ENCODE assay signal across 1 cellular context in the genomic region with DNA sequence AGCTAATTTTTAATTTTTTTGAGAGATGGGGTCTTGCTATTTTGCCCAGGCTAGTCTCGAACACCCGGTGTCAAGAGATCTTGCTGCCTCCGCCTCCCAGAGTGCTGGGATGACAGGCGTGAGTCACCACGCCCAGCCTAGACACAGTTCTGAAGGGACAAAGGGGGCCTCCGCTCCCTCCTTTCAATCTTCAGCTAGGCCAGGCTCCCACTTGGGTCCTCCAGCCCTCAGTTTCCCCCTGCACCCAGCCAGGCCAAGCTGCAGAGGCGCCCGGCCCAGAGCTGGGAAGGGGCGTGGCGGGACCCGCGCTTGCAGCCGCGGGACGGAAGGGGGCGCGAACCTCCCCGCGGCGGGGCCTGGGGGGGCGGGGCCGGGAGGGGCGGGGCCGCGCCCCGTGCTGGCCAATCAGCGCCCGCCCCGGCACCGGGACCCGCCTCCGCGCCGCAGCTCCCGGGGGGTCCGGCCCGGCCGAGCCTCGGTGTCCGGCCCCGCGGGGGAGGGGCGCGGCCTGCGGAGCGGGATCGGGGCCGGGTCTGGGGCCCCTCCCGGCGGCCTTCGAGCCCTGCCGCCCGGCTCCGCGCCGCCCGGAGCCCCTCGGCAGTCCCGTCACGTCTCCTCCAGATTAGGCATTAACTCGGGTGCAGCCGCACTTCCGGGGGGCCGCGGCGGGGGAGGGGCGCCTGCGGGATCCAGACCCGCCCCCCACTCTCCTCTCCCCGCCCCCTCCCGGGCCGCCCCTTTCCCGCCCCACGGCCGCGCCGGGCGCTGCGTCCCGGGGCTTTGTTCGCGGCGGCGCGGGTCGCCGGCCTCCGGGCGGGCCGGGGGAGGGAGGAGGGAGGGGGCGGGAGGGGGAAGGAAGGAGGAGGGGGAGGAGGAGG.
A peak's percentile ranks its signal among the peaks of the same experiment; 100 is the strongest.
TF ChIP-seq lines count a peak whose summit lies in the region.

No MANE protein-coding gene starts in this region.

TF ChIP-seq in endothelial cell of umbilical vein, 7 proteins besides CTCF, POLR2A, EP300 and RAD21:
- TF ChIP-seq FOS (IDR thresholded peaks at IDR 0.05; ENCODE audit: borderline replicate concordance, insufficient read depth, low read length) (no peak), MYC (IDR thresholded peaks at IDR 0.05; ENCODE audit: low read depth, low read length) (no peak), EZH2 (IDR thresholded peaks at IDR 0.05; ENCODE audit: borderline replicate concordance, low read depth, low read length, severe bottlenecking) (no peak), JUN (IDR thresholded peaks at IDR 0.05; ENCODE audit: borderline replicate concordance, insufficient read depth, insufficient read length, low read depth) (no peak), MAX (IDR thresholded peaks at IDR 0.05; ENCODE audit: insufficient read depth, insufficient read length) (no peak), POLR2AphosphoS5 (IDR thresholded peaks at IDR 0.05; ENCODE audit: insufficient read depth, low read depth, low read length) (peak; percentile 31), GATA2 (IDR thresholded peaks at IDR 0.05; ENCODE audit: insufficient read depth, insufficient read length, low read depth, low read length) (no peak)
TF ChIP-seq in endothelial cell of umbilical vein: peak in this region for 1.
